Comparison of ENCODE assay signal across 7 cellular contexts in genomic region chr22:21014202-21015050, GRCh38. TPM values are rescaled to one million over a fixed set of nuclear protein-coding genes. Genes with fewer than 3 reads are reported as not detected.
DNase-seq lines count a peak whose midpoint lies in the region; ATAC-seq and TF ChIP-seq lines count a peak whose summit lies in the region.

No MANE protein-coding gene starts in this region.

- DNase-seq in NCI-H2171 treated with DMSO at 0.1 percent for 48 hours (lab: John Stamatoyannopoulos, UW) (peak; percentile 94), caudate nucleus (lab: John Stamatoyannopoulos, UW) (peak in 60 of 61 donors; percentile 24 to 93 (median 76)), iris pigment epithelial cell (ENCODE audit: low read depth) (peak; percentile 92), spleen (peak; percentile 96)
- peak; percentile 55 to 77 (median 71) for DNase-seq in activated CD4-positive, CD25-positive, alpha-beta regulatory T cell (lab: John Stamatoyannopoulos, UW)

- ATAC-seq in GM18511 (IDR thresholded peaks at IDR 0.05; ENCODE audit: unreplicated experiment) (peak; percentile 95), HG03066 (IDR thresholded peaks at IDR 0.05; ENCODE audit: low read depth, unreplicated experiment) (peak; percentile 89)

- WGBS in spleen, 5 donors = 2 to 8% (median 2%) methylated on average over 16 to 44 of the region's 44 CpGs

- peaks cover 0 to 12% (median 0%) of the 10 kb centered on the region in 7 donors for H3K27me3 ChIP-seq in spleen (replicated peaks in 1 of 7)

- TF ChIP-seq CTCF in spleen (IDR thresholded peaks at IDR 0.05 in 8 of 11, conservative IDR thresholded peaks at IDR 0.05 in 3 of 11) = no peak

- peaks cover 13 to 37% (median 25%) of the 10 kb centered on the region in 6 donors for H3K4me1 ChIP-seq in spleen

- H3K27ac ChIP-seq in caudate nucleus (ENCODE audit: low read depth, low read length) (no peak overlapping the region), spleen (peak overlapping the region in 7 of 8 donors; percentile 61 to 85 (median 80))

- intact Hi-C loops in spleen (cut with DNase I; ENCODE audit: low total_unique reads) = loop anchor here (10.0 kb wide), 1 partner anchor 50 kb away; the partner anchor contains the start of gene AIFM3

- no peaks in the 10 kb centered on the region for H3K9me3 ChIP-seq in spleen

- no peak for TF ChIP-seq POLR2A in spleen (IDR thresholded peaks at IDR 0.05)

- H3K4me3 ChIP-seq in spleen = peak overlapping the region; percentile 32 to 74 (median 48)

- H3K36me3 ChIP-seq in spleen = no peaks in the 10 kb centered on the region

RNA-seq across cellular contexts. Expression of gene P2RX6, which starts 0.5 kb away (rescaled TPM):
- total RNA-seq in spleen = 10 to 100 TPM in 2 of 7 donors, 1 to 10 TPM in 5; 3.2 to 14.4 (median 4.5) TPM
- polyA plus RNA-seq in spleen = 1 to 10 TPM in 2 of 3 donors, under 1 TPM in 1; 0.86 to 5.6 (median 2.7) TPM

RNA-seq across cellular contexts. Expression of gene THAP7, which starts 12.5 kb away (rescaled TPM):
- 10 to 100 TPM; 16.7 to 38.7 (median 26.5) TPM for total RNA-seq in spleen
- polyA plus RNA-seq in spleen = 10 to 100 TPM; 31.8 to 53.3 (median 47.5) TPM

RNA-seq across cellular contexts. Expression of gene SLC7A4, which starts 17.9 kb away (rescaled TPM):
- under 1 TPM in 4 of 7 donors, not detected in 3; 0.13 to 0.95 (median 0.30) TPM for total RNA-seq in spleen
- polyA plus RNA-seq in spleen = under 1 TPM; 0.11 to 0.42 (median 0.29) TPM

RNA-seq across cellular contexts. Expression of gene LRRC74B, which starts 31.3 kb away (rescaled TPM):
- not detected for total RNA-seq in spleen
- under 1 TPM in 1 of 3 donors, not detected in 2; 0.03 TPM for polyA plus RNA-seq in spleen

RNA-seq across cellular contexts. Expression of gene LZTR1, which starts 32.3 kb away (rescaled TPM):
- 10 to 100 TPM; 52.5 to 76.2 (median 62.6) TPM for total RNA-seq in spleen
- polyA plus RNA-seq in spleen = 10 to 100 TPM; 21.9 to 44.5 (median 32.6) TPM
